8 cellular contexts compared by ENCODE assay signal in genomic region chr3:43855674-43856299, GRCh38.
DNase-seq lines count a peak whose midpoint lies in the region; ATAC-seq and TF ChIP-seq lines count a peak whose summit lies in the region.

No MANE protein-coding gene starts in this region.

- intact Hi-C loops in tibial artery (cut with DNase I; ENCODE audit: low total_unique reads): loop anchor here (10.0 kb wide), 1 partner anchor 339 kb away; no protein-coding TSS in a partner anchor

- H3K4me3 ChIP-seq in NB4 (ENCODE audit: low read depth, low read length): no peak overlapping the region
- H3K4me3 ChIP-seq in tibial artery: no peak overlapping the region

- peaks cover 0 to 24% of the 10 kb centered on the region in 2 donors for H3K27me3 ChIP-seq in tibial artery

- H3K36me3 ChIP-seq in tibial artery: no peaks in the 10 kb centered on the region

- H3K9me3 Mint-ChIP-seq in memory B cell: peaks cover 4% of the 10 kb centered on the region

- H3K9me3 ChIP-seq in tibial artery: no peaks in the 10 kb centered on the region

- in situ Hi-C loops in GM13976 (cut with MboI; ENCODE audit: low sequenced_read_pairs, unreplicated experiment): no loop called here

- ATAC-seq in memory B cell (ENCODE audit: low read depth): peak; percentile 75
- ATAC-seq in GM21825 (IDR thresholded peaks at IDR 0.05; ENCODE audit: unreplicated experiment): no peak

- peaks cover 0 to 5% (median 0%) of the 10 kb centered on the region in 4 donors for H3K4me1 ChIP-seq in tibial artery

- H3K27ac ChIP-seq in tibial artery: no peak overlapping the region

- TF ChIP-seq POLR2A in NB4 (IDR thresholded peaks at IDR 0.05; ENCODE audit: extremely low read depth, insufficient read length): no peak

- DNase-seq in AG08395 (ENCODE audit: low spot score): peak; percentile 70
- peak; percentile 59 for DNase-seq in GM13976 (ENCODE audit: low spot score)
- peak; percentile 62 for DNase-seq in NB4 (ENCODE audit: low read depth)
- peak; percentile 49 for DNase-seq in UCSD-AML1 (lab: John Stamatoyannopoulos, UW; ENCODE audit: unreplicated experiment)
- peak; percentile 78 for DNase-seq in dermis blood vessel endothelial cell
- peak; percentile 37 to 54 for DNase-seq in memory B cell (ENCODE audit: low spot score in 2 of 2)
- peak; percentile 48 to 76 for DNase-seq in tibial artery

- TF ChIP-seq CTCF in GM13976 (IDR thresholded peaks at IDR 0.05; ENCODE audit: borderline replicate concordance, control extremely low read depth, extremely low read depth, insufficient read depth, missing control alignments) (peak; percentile 75), NB4 (IDR thresholded peaks at IDR 0.05; ENCODE audit: low read depth, low read length) (peak; percentile 83), tibial artery (IDR thresholded peaks at IDR 0.05) (peak; percentile 46 to 48)

- peaks cover 2% of the 10 kb centered on the region for H3K4me1 Mint-ChIP-seq in memory B cell

- H3K36me3 Mint-ChIP-seq in memory B cell: no peaks in the 10 kb centered on the region

- H3K4me3 Mint-ChIP-seq in memory B cell: no peak overlapping the region

- peaks cover 27% of the 10 kb centered on the region for H3K27me3 Mint-ChIP-seq in memory B cell

- no peak overlapping the region for H3K27ac Mint-ChIP-seq in memory B cell
